Comparison of ENCODE assay signal across 1 cellular context in the genomic region with DNA sequence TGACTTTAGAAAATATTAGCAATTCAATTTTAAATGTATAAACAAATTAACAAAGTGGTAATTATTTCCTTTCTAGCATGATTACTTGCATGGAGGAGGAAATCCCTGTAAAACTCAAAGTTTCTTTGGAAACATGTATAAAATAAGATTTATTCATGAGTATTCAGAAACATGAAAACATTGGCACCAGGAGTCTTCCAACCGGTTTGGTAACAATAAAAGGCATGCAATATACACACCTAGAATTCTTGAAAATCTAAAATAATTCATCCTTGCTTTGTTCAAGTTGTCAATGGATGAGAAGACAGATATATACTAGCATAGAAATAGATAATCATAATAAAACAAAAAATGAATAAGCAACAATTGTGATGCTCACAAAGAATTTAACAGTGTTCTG.
TF ChIP-seq lines count a peak whose summit lies in the region.

No MANE protein-coding gene starts in this region.

TF ChIP-seq in WTC11, 78 proteins besides CTCF, POLR2A, EP300 and RAD21:
- TF ChIP-seq, protein P1, sequence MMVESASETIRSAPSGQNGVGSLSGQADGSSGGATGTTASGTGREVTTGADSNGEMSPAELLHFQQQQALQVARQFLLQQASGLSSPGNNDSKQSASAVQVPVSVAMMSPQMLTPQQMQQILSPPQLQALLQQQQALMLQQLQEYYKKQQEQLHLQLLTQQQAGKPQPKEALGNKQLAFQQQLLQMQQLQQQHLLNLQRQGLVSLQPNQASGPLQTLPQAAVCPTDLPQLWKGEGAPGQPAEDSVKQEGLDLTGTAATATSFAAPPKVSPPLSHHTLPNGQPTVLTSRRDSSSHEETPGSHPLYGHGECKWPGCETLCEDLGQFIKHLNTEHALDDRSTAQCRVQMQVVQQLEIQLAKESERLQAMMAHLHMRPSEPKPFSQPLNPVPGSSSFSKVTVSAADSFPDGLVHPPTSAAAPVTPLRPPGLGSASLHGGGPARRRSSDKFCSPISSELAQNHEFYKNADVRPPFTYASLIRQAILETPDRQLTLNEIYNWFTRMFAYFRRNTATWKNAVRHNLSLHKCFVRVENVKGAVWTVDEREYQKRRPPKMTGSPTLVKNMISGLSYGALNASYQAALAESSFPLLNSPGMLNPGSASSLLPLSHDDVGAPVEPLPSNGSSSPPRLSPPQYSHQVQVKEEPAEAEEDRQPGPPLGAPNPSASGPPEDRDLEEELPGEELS (CRISPR knock-in tag; IDR thresholded peaks at IDR 0.05) = no peak
